27 cellular contexts compared by ENCODE assay signal in genomic region chr5:54832066-54832465, GRCh38.
A peak's percentile ranks its signal among the peaks of the same experiment; 100 is the strongest.
DNase-seq lines count a peak whose midpoint lies in the region; ATAC-seq and TF ChIP-seq lines count a peak whose summit lies in the region.
"Had no signal": no experiment of that assay in that cellular context is flagged by ENCODE, and none has a peak within 500 bp of the region (broad histone marks: within the 10 kb centered on the region; RNA-seq: fewer than 3 reads in every experiment).

No MANE protein-coding gene starts in this region.

- ATAC-seq in GM19324 (IDR thresholded peaks at IDR 0.05; ENCODE audit: low FRiP score, unreplicated experiment) = no peak
- no peak for ATAC-seq in HG02884 (IDR thresholded peaks at IDR 0.05; ENCODE audit: unreplicated experiment)
- ATAC-seq: A549 had no signal

- H3K27me3 ChIP-seq in fibroblast of lung (ENCODE audit: control insufficient read depth, insufficient read depth, low read length) (no peaks in the 10 kb centered on the region), neuron (ENCODE audit: insufficient read depth, low read length) (no peaks in the 10 kb centered on the region)
- H3K27me3 ChIP-seq: adrenal gland, brain microvascular endothelial cell, vagina had no signal

- H3K79me2 ChIP-seq in fibroblast of lung (ENCODE audit: control insufficient read depth, insufficient read depth, low read length) = no peaks in the 10 kb centered on the region

- H3K4me1 Mint-ChIP-seq in HFFc6 (ENCODE audit: low read depth) = peaks cover 71% of the 10 kb centered on the region
- H3K4me1 Mint-ChIP-seq in activated T-cell treated with anti-CD3 and anti-CD28 coated beads, Interleukin-2, amount 50 U/mL, for 24 hours (ENCODE audit: low read depth) = peaks cover 10% of the 10 kb centered on the region
- H3K4me1 Mint-ChIP-seq: stimulated activated naive CD8-positive, alpha-beta T cell treated with anti-CD3 and anti-CD28 coated beads, Interleukin-15, amount 100 ng/mL, for 72 hours had no signal

- H3K9me3 ChIP-seq in fibroblast of lung (ENCODE audit: control insufficient read depth, insufficient read depth, low read depth, low read length) (no peaks in the 10 kb centered on the region), neuron (ENCODE audit: low read length) (no peaks in the 10 kb centered on the region)
- H3K9me3 ChIP-seq: A549, adrenal gland, prostate gland, vagina had no signal

- no peaks in the 10 kb centered on the region for H3K9me3 Mint-ChIP-seq in HFFc6
- no peaks in the 10 kb centered on the region for H3K9me3 Mint-ChIP-seq in activated T-cell treated with anti-CD3 and anti-CD28 coated beads, Interleukin-2, amount 50 U/mL, for 24 hours
- H3K9me3 Mint-ChIP-seq: stimulated activated naive CD8-positive, alpha-beta T cell treated with anti-CD3 and anti-CD28 coated beads, Interleukin-15, amount 100 ng/mL, for 72 hours had no signal

- H3K27ac Mint-ChIP-seq in HFFc6 = peak overlapping the region; percentile 58; the same call in 1 of the 2 replicates
- H3K27ac Mint-ChIP-seq in activated T-cell treated with anti-CD3 and anti-CD28 coated beads, Interleukin-2, amount 50 U/mL, for 24 hours = no peak overlapping the region
- H3K27ac Mint-ChIP-seq: activated CD4-positive, alpha-beta T cell treated with anti-CD3 and anti-CD28 coated beads, Interleukin-2, amount 10 ng/mL, durations not matched to agents 24 days and 14 days; stimulated activated naive CD8-positive, alpha-beta T cell treated with anti-CD3 and anti-CD28 coated beads, Interleukin-15, amount 100 ng/mL, for 72 hours had no signal

- H3K4me2 ChIP-seq in fibroblast of lung (ENCODE audit: extremely low read depth, insufficient read depth, low read length) = no peak overlapping the region
- H3K4me2 ChIP-seq: A549 had no signal

- peaks cover 26% of the 10 kb centered on the region for H3K4me1 ChIP-seq in fibroblast of lung (ENCODE audit: control insufficient read depth, extremely low read depth, insufficient read depth, low read length)
- H3K4me1 ChIP-seq in neuron (ENCODE audit: insufficient read depth, low read length) = peaks cover 16% of the 10 kb centered on the region
- H3K4me1 ChIP-seq: A549, adrenal gland, prostate gland, vagina had no signal

- H3K27me3 Mint-ChIP-seq in HFFc6 (ENCODE audit: insufficient read depth) = no peaks in the 10 kb centered on the region; the same call in 1 of the 2 replicates
- no peaks in the 10 kb centered on the region for H3K27me3 Mint-ChIP-seq in activated T-cell treated with anti-CD3 and anti-CD28 coated beads, Interleukin-2, amount 50 U/mL, for 24 hours

- DNase-seq in AG09319 (ENCODE audit: extremely low read depth, low read depth) (peak; percentile 51), HFFc6 (peak; percentile 67), fibroblast of lung (ENCODE audit: low read depth in 2 of 2) (peak; percentile 59 to 88), DMS153 (lab: John Stamatoyannopoulos, UW) (no peak)
- no peak for DNase-seq in activated T-cell treated with anti-CD3 and anti-CD28 coated beads, Interleukin-2, amount 50 U/mL, for 24 hours
- DNase-seq: activated CD4-positive, alpha-beta T cell treated with anti-CD3 and anti-CD28 coated beads, Interleukin-2, amount 10 ng/mL, durations not matched to agents 24 days and 14 days; activated T-cell treated with anti-CD3 and anti-CD28 coated beads, Interleukin-2, amount 50 U/mL, for 1 hour; brain microvascular endothelial cell; DMS79 treated with DMSO at 0.1 percent for 48 hours; effector CD8-positive, alpha-beta T cell; mesendoderm; NCI-H1092 treated with DMSO at 0.1 percent for 48 hours; NCI-H187 treated with DMSO at 0.1 percent for 48 hours; NCI-H526; stimulated activated naive CD8-positive, alpha-beta T cell treated with anti-CD3 and anti-CD28 coated beads, Interleukin-15, amount 100 ng/mL, for 72 hours; SW 1271; T1000; WERI-Rb-1 had no signal

- no peak overlapping the region for H3K27ac ChIP-seq in fibroblast of lung (ENCODE audit: insufficient read depth, low read length)
- H3K27ac ChIP-seq: A549, adrenal gland, brain microvascular endothelial cell, C4-2B, epithelial cell of prostate, prostate gland, vagina, WERI-Rb-1 had no signal

- no peaks in the 10 kb centered on the region for H3K36me3 ChIP-seq in fibroblast of lung (ENCODE audit: control insufficient read depth, insufficient read depth, low read length)
- no peaks in the 10 kb centered on the region for H3K36me3 ChIP-seq in neuron (ENCODE audit: insufficient read depth, low read length)
- H3K36me3 ChIP-seq: adrenal gland, brain microvascular endothelial cell, prostate gland, vagina, WERI-Rb-1 had no signal

- peaks cover 3% of the 10 kb centered on the region; the same call in 1 of the 2 replicates for H3K36me3 Mint-ChIP-seq in HFFc6 (ENCODE audit: low read depth)
- no peaks in the 10 kb centered on the region for H3K36me3 Mint-ChIP-seq in activated T-cell treated with anti-CD3 and anti-CD28 coated beads, Interleukin-2, amount 50 U/mL, for 24 hours (ENCODE audit: low read depth)

- no peaks in the 10 kb centered on the region for H4K20me1 ChIP-seq in fibroblast of lung (ENCODE audit: control insufficient read depth, extremely low read depth, insufficient read depth, low read length)

- no peak overlapping the region for H2AFZ ChIP-seq in fibroblast of lung (ENCODE audit: low read length)
- H2AFZ ChIP-seq in neuron (ENCODE audit: low read depth, low read length) = peak overlapping the region; percentile 48

- no peak for TF ChIP-seq CTCF in AG09319 (IDR thresholded peaks at IDR 0.05; ENCODE audit: low read depth, low read length)
- no peak for TF ChIP-seq CTCF in HFFc6 (IDR thresholded peaks at IDR 0.05)
- no peak for TF ChIP-seq CTCF in fibroblast of lung (conservative IDR thresholded peaks at IDR 0.05 in 1 of 2, IDR thresholded peaks at IDR 0.05 in 1 of 2; ENCODE audit: low read depth in 1 of 2, low read length in 2 of 2)

- H3K4me3 Mint-ChIP-seq in HFFc6 = no peak overlapping the region
- H3K4me3 Mint-ChIP-seq in activated T-cell treated with anti-CD3 and anti-CD28 coated beads, Interleukin-2, amount 50 U/mL, for 24 hours = no peak overlapping the region
- H3K4me3 Mint-ChIP-seq: activated CD4-positive, alpha-beta T cell treated with anti-CD3 and anti-CD28 coated beads, Interleukin-2, amount 10 ng/mL, durations not matched to agents 24 days and 14 days; stimulated activated naive CD8-positive, alpha-beta T cell treated with anti-CD3 and anti-CD28 coated beads, Interleukin-15, amount 100 ng/mL, for 72 hours had no signal

- no peak overlapping the region for H3K9ac ChIP-seq in fibroblast of lung (ENCODE audit: insufficient read depth, low read length)

- H3K4me3 ChIP-seq in fibroblast of lung (replicated peaks in 1 of 4; ENCODE audit: control extremely low read depth in 1 of 4, insufficient read depth in 1 of 4, low read depth in 3 of 4, low read length in 4 of 4) = no peak overlapping the region
- H3K4me3 ChIP-seq in neuron (ENCODE audit: low read length) = no peak overlapping the region
- H3K4me3 ChIP-seq: A549, adrenal gland, prostate gland, vagina had no signal

Comparison
In these comparisons a context has a peak if more than half of its experiments do, and no peak if none do; other contexts are left out.
1. DNase-seq: peak in AG09319 (single experiment), HFFc6 (single experiment) and fibroblast of lung (2 of 2); none in activated T-cell treated with anti-CD3 and anti-CD28 coated beads, Interleukin-2, amount 50 U/mL, for 24 hours (single experiment) and DMS153 (single experiment).